In genomic region chr19:30543243-30543945, GRCh38 we compare ENCODE assay signal across 33 cellular contexts.
"Had no signal": no experiment of that assay in that cellular context is flagged by ENCODE, and none has a peak within 500 bp of the region (broad histone marks: within the 10 kb centered on the region; RNA-seq: fewer than 3 reads in every experiment).

No MANE protein-coding gene starts in this region.

- H3K9me3 Mint-ChIP-seq: activated CD4-positive, alpha-beta memory T cell treated with anti-CD3 and anti-CD28 coated beads for 36 hours; activated CD4-positive, alpha-beta T cell treated with anti-CD3 and anti-CD28 coated beads, Interleukin-2, amount 10 ng/mL, durations not matched to agents 24 days and 14 days; activated naive CD4-positive, alpha-beta T cell treated with anti-CD3 and anti-CD28 coated beads, Interleukin-2, amount 50 U/mL, for 24 hours; activated naive CD8-positive, alpha-beta T cell treated with anti-CD3 and anti-CD28 coated beads for 36 hours; activated naive CD8-positive, alpha-beta T cell treated with anti-CD3 and anti-CD28 coated beads, Interleukin-2, amount 50 U/mL, for 24 hours; activated T-helper 1 cell treated with anti-CD3 and anti-CD28 coated beads, Interleukin-12 subunit alpha, Interleukin-12 subunit beta, Interleukin-2, Interleukin-4 antibody, amounts not matched to agents 30 ng/mL and 10 ng/mL and 1 ng/mL, durations not matched to agents 14 hours and 24 hours and 36 hours; activated T-helper 2 cell treated with anti-CD3 and anti-CD28 coated beads, Interferon-gamma antibody, Interleukin-2, Interleukin-4, amounts not matched to agents 10 μg/mL and 5 μg/mL and 100 μg/mL, durations not matched to agents 14 hours and 24 hours and 36 hours; central memory CD8-positive, alpha-beta T cell; dendritic cell treated with granulocyte-macrophage colony-stimulating factor and Interleukin-4, amounts not matched to agents 40 ng/mL and 50 ng/mL, for 4 days had no signal

- H3K4me1 Mint-ChIP-seq: activated CD4-positive, alpha-beta T cell treated with anti-CD3 and anti-CD28 coated beads for 36 hours; activated CD4-positive, alpha-beta T cell treated with anti-CD3 and anti-CD28 coated beads, Interleukin-2, amount 10 ng/mL, durations not matched to agents 24 days and 14 days; activated CD8-positive, alpha-beta memory T cell treated with anti-CD3 and anti-CD28 coated beads, Interleukin-2, amount 10 ng/mL, durations not matched to agents 7 days and 5 days; activated naive CD4-positive, alpha-beta T cell treated with anti-CD3 and anti-CD28 coated beads, Interleukin-2, amount 50 U/mL, for 24 hours; activated naive CD8-positive, alpha-beta T cell treated with anti-CD3 and anti-CD28 coated beads for 36 hours; activated naive CD8-positive, alpha-beta T cell treated with anti-CD3 and anti-CD28 coated beads, Interleukin-2, amount 50 U/mL, for 24 hours; central memory CD8-positive, alpha-beta T cell had no signal

- H3K27ac Mint-ChIP-seq: activated CD4-positive, alpha-beta memory T cell treated with anti-CD3 and anti-CD28 coated beads for 36 hours; activated CD4-positive, alpha-beta T cell treated with anti-CD3 and anti-CD28 coated beads for 36 hours; activated CD4-positive, alpha-beta T cell treated with anti-CD3 and anti-CD28 coated beads, Interleukin-2, amount 10 ng/mL, durations not matched to agents 24 days and 14 days; activated CD8-positive, alpha-beta memory T cell treated with anti-CD3 and anti-CD28 coated beads, Interleukin-2, amount 10 ng/mL, durations not matched to agents 7 days and 5 days; activated CD8-positive, alpha-beta T cell treated with anti-CD3 and anti-CD28 coated beads, Interleukin-2, amount 10 ng/mL, durations not matched to agents 7 days and 5 days; activated naive CD4-positive, alpha-beta T cell treated with anti-CD3 and anti-CD28 coated beads for 36 hours; activated naive CD4-positive, alpha-beta T cell treated with anti-CD3 and anti-CD28 coated beads, Interleukin-2, amount 50 U/mL, for 24 hours; activated naive CD8-positive, alpha-beta T cell treated with anti-CD3 and anti-CD28 coated beads for 36 hours; activated naive CD8-positive, alpha-beta T cell treated with anti-CD3 and anti-CD28 coated beads, Interleukin-2, amount 50 U/mL, for 24 hours; activated T-helper 1 cell treated with anti-CD3 and anti-CD28 coated beads, Interleukin-12 subunit alpha, Interleukin-12 subunit beta, Interleukin-2, Interleukin-4 antibody, amounts not matched to agents 30 ng/mL and 10 ng/mL and 1 ng/mL, durations not matched to agents 14 hours and 24 hours and 36 hours; activated T-helper 2 cell treated with anti-CD3 and anti-CD28 coated beads, Interferon-gamma antibody, Interleukin-2, Interleukin-4, amounts not matched to agents 10 μg/mL and 5 μg/mL and 100 μg/mL, durations not matched to agents 14 hours and 24 hours and 36 hours; brain; dendritic cell treated with granulocyte-macrophage colony-stimulating factor and Interleukin-4, amounts not matched to agents 40 ng/mL and 50 ng/mL, for 4 days had no signal

- H3K27me3 Mint-ChIP-seq: activated CD4-positive, alpha-beta memory T cell treated with anti-CD3 and anti-CD28 coated beads for 36 hours; activated CD4-positive, alpha-beta T cell treated with anti-CD3 and anti-CD28 coated beads, Interleukin-2, amount 10 ng/mL, durations not matched to agents 24 days and 14 days; activated CD8-positive, alpha-beta memory T cell treated with anti-CD3 and anti-CD28 coated beads, Interleukin-2, amount 10 ng/mL, durations not matched to agents 7 days and 5 days; activated naive CD8-positive, alpha-beta T cell treated with anti-CD3 and anti-CD28 coated beads for 36 hours; dendritic cell treated with granulocyte-macrophage colony-stimulating factor and Interleukin-4, amounts not matched to agents 40 ng/mL and 50 ng/mL, for 4 days had no signal

- H3K4me3 ChIP-seq: adrenal gland, ascending aorta, breast epithelium, cardiac muscle cell, coronary artery, dorsolateral prefrontal cortex, esophagus muscularis mucosa, gastrocnemius medialis had no signal

- H3K36me3 ChIP-seq: adrenal gland, ascending aorta, breast epithelium, cardiac muscle cell, esophagus muscularis mucosa, gastrocnemius medialis had no signal

- H3K4me3 Mint-ChIP-seq: activated CD4-positive, alpha-beta memory T cell treated with anti-CD3 and anti-CD28 coated beads for 36 hours; activated CD4-positive, alpha-beta T cell treated with anti-CD3 and anti-CD28 coated beads for 36 hours; activated CD4-positive, alpha-beta T cell treated with anti-CD3 and anti-CD28 coated beads, Interleukin-2, amount 10 ng/mL, durations not matched to agents 24 days and 14 days; activated CD8-positive, alpha-beta memory T cell treated with anti-CD3 and anti-CD28 coated beads, Interleukin-2, amount 10 ng/mL, durations not matched to agents 7 days and 5 days; activated CD8-positive, alpha-beta T cell treated with anti-CD3 and anti-CD28 coated beads, Interleukin-2, amount 10 ng/mL, durations not matched to agents 7 days and 5 days; activated naive CD4-positive, alpha-beta T cell treated with anti-CD3 and anti-CD28 coated beads for 36 hours; activated naive CD4-positive, alpha-beta T cell treated with anti-CD3 and anti-CD28 coated beads, Interleukin-2, amount 50 U/mL, for 24 hours; activated naive CD8-positive, alpha-beta T cell treated with anti-CD3 and anti-CD28 coated beads for 36 hours; activated naive CD8-positive, alpha-beta T cell treated with anti-CD3 and anti-CD28 coated beads, Interleukin-2, amount 50 U/mL, for 24 hours; activated T-helper 1 cell treated with anti-CD3 and anti-CD28 coated beads, Interleukin-12 subunit alpha, Interleukin-12 subunit beta, Interleukin-2, Interleukin-4 antibody, amounts not matched to agents 30 ng/mL and 10 ng/mL and 1 ng/mL, durations not matched to agents 14 hours and 24 hours and 36 hours; brain; central memory CD8-positive, alpha-beta T cell; dendritic cell treated with granulocyte-macrophage colony-stimulating factor and Interleukin-4, amounts not matched to agents 40 ng/mL and 50 ng/mL, for 4 days had no signal

- H3K9me3 ChIP-seq: adrenal gland, ascending aorta, breast epithelium, esophagus muscularis mucosa, gastrocnemius medialis had no signal

- H3K27ac ChIP-seq: adrenal gland, ascending aorta, breast epithelium, cardiac muscle cell, coronary artery, esophagus muscularis mucosa, foreskin keratinocyte, gastrocnemius medialis had no signal

- H3K4me1 ChIP-seq: adrenal gland, ascending aorta, breast epithelium, esophagus muscularis mucosa, foreskin keratinocyte, gastrocnemius medialis had no signal

- H3K27me3 ChIP-seq: adrenal gland, ascending aorta, cardiac muscle cell, foreskin keratinocyte, gastrocnemius medialis had no signal

- H3K36me3 Mint-ChIP-seq: activated CD4-positive, alpha-beta memory T cell treated with anti-CD3 and anti-CD28 coated beads for 36 hours; activated CD8-positive, alpha-beta memory T cell treated with anti-CD3 and anti-CD28 coated beads, Interleukin-2, amount 10 ng/mL, durations not matched to agents 7 days and 5 days; activated naive CD4-positive, alpha-beta T cell treated with anti-CD3 and anti-CD28 coated beads, Interleukin-2, amount 50 U/mL, for 24 hours; activated naive CD8-positive, alpha-beta T cell treated with anti-CD3 and anti-CD28 coated beads for 36 hours had no signal

- DNase-seq: activated CD4-positive, alpha-beta memory T cell treated with anti-CD3 and anti-CD28 coated beads for 36 hours; activated CD4-positive, alpha-beta T cell treated with anti-CD3 and anti-CD28 coated beads for 36 hours; activated CD4-positive, alpha-beta T cell treated with anti-CD3 and anti-CD28 coated beads, Interleukin-2, amount 10 ng/mL, durations not matched to agents 24 days and 14 days; activated CD4-positive, CD25-positive, alpha-beta regulatory T cell; activated CD4-positive, CD25-positive, alpha-beta regulatory T cell treated with anti-CD3 and anti-CD28 coated beads, Interleukin-2, amount 50 U/mL, for 72 hours; activated CD8-positive, alpha-beta memory T cell treated with anti-CD3 and anti-CD28 coated beads, Interleukin-2, amount 10 ng/mL, durations not matched to agents 7 days and 5 days; activated CD8-positive, alpha-beta memory T cell treated with anti-CD3 and anti-CD28 coated beads, Interleukin-2, amount 50 U/mL, for 4 hours; activated CD8-positive, alpha-beta T cell treated with anti-CD3 and anti-CD28 coated beads, Interleukin-2, amount 10 ng/mL, durations not matched to agents 7 days and 5 days; activated effector memory CD4-positive, alpha-beta T cell treated with anti-CD3 and anti-CD28 coated beads, Interleukin-2, amount 50 U/mL, for 16 hours; activated naive CD4-positive, alpha-beta T cell treated with anti-CD3 and anti-CD28 coated beads for 36 hours; activated naive CD8-positive, alpha-beta T cell treated with anti-CD3 and anti-CD28 coated beads for 36 hours; activated naive CD8-positive, alpha-beta T cell treated with anti-CD3 and anti-CD28 coated beads, Interleukin-2, amount 50 U/mL, for 24 hours; activated T-cell treated with anti-CD3 and anti-CD28 coated beads, Interleukin-2, amount 50 U/mL, for 1 hour; activated T-cell treated with anti-CD3 and anti-CD28 coated beads, Interleukin-2, amount 50 U/mL, for 48 hours; amygdala; dorsolateral prefrontal cortex; effector memory CD4-positive, alpha-beta T cell; erythroblast; foreskin keratinocyte; gastrocnemius medialis; T-helper 2 cell had no signal

- ATAC-seq: activated CD4-positive, alpha-beta T cell treated with anti-CD3 and anti-CD28 coated beads for 36 hours; activated CD8-positive, alpha-beta memory T cell treated with anti-CD3 and anti-CD28 coated beads, Interleukin-2, amount 10 ng/mL, durations not matched to agents 7 days and 5 days; activated CD8-positive, alpha-beta T cell treated with anti-CD3 and anti-CD28 coated beads, Interleukin-2, amount 10 ng/mL, durations not matched to agents 7 days and 5 days; activated naive CD8-positive, alpha-beta T cell treated with anti-CD3 and anti-CD28 coated beads, Interleukin-2, amount 50 U/mL, for 24 hours; foreskin keratinocyte; gastrocnemius medialis had no signal
